Comparison of ENCODE assay signal across 16 cellular contexts in genomic region chr6:1631251-1631650, GRCh38. TPM values are rescaled to one million over a fixed set of nuclear protein-coding genes. Genes with fewer than 3 reads are reported as not detected.
DNase-seq lines count a peak whose midpoint lies in the region; ATAC-seq, FAIRE-seq and TF ChIP-seq lines count a peak whose summit lies in the region.
"Had no signal": no experiment of that assay in that cellular context is flagged by ENCODE, and none has a peak within 500 bp of the region (broad histone marks: within the 10 kb centered on the region; RNA-seq: fewer than 3 reads in every experiment).

No MANE protein-coding gene starts in this region.

- no peak overlapping the region for H3K23ac ChIP-seq in trophoblast cell (ENCODE audit: low read length)

- ATAC-seq in HCT116 (peak; percentile 44), K562 (0 out of 3 replicates have a peak, but pooled peaks have one; percentile 23)
- ATAC-seq: CD8-positive, alpha-beta T cell; GM12878; GM23338 had no signal

- H3K27me3 ChIP-seq in HCT116 (ENCODE audit: insufficient read depth, low read length) (no peaks in the 10 kb centered on the region), K562 (ENCODE audit: control insufficient read depth in 2 of 2, insufficient read depth in 2 of 2, low read length in 2 of 2) (peaks cover 52 to 67% of the 10 kb centered on the region in 2 experiments), trophoblast cell (ENCODE audit: insufficient read depth, low read length) (peaks cover 20% of the 10 kb centered on the region)

- BruUV-seq in HCT116 (replicated peaks; lab: Mats Ljungman, UMichigan) (TSS peak; percentile 42), K562 (replicated peaks; lab: Mats Ljungman, UMichigan) (no TSS peak)

- no peak overlapping the region for H2BK12ac ChIP-seq in trophoblast cell (ENCODE audit: low read length)

- no peak overlapping the region for H3K18ac ChIP-seq in trophoblast cell (ENCODE audit: low read length)

- H4K8ac ChIP-seq in trophoblast cell (ENCODE audit: low read depth, low read length): no peak overlapping the region

- TF ChIP-seq CTCF in HCT116 (IDR thresholded peaks at IDR 0.05 in 2 of 3, conservative IDR thresholded peaks at IDR 0.05 in 1 of 3; ENCODE audit: borderline replicate concordance in 1 of 3, insufficient read depth in 1 of 3, low read depth in 2 of 3, low read length in 2 of 3) (no peak), K562 (IDR thresholded peaks at IDR 0.05 in 2 of 3, conservative IDR thresholded peaks at IDR 0.05 in 1 of 3; ENCODE audit: insufficient read depth in 2 of 3, low read depth in 1 of 3, low read length in 3 of 3) (no peak)

- DNase-seq in HCT116 (ENCODE audit: low read depth, low spot score): peak; percentile 31
- peak in 1 of 4 experiments; percentile 9 for DNase-seq in K562 (ENCODE audit: extremely low read depth in 1 of 4, low spot score in 3 of 4)
- peak; percentile 59 for DNase-seq in iris pigment epithelial cell (ENCODE audit: low read depth)
- peak; percentile 80 to 95 for DNase-seq in trophoblast cell
- no peak for DNase-seq in activated CD4-positive, alpha-beta T cell treated with anti-CD3 and anti-CD28 coated beads, Interleukin-2, amount 50 U/mL, for 1 hour
- DNase-seq in NCI-H1436 treated with DMSO at 0.1 percent for 48 hours (lab: John Stamatoyannopoulos, UW): no peak
- DNase-seq in amniotic stem cell (lab: John Stamatoyannopoulos, UW): no peak
- no peak for DNase-seq in T-helper 1 cell
- DNase-seq: 8988T; CD8-positive, alpha-beta T cell; DND-41; H7 had no signal

- POLR2A ChIA-PET in HCT116 (lab: Charles Lee): interaction anchor here (0.6 kb wide), 1 partner anchor 102 kb away, joined by 3 read pairs; no protein-coding TSS in a partner anchor
- POLR2A ChIA-PET in K562 (lab: Yijun Ruan, JAX): interaction anchor here (0.6 to 1.1 kb wide), 2 partner anchors 9 to 801 kb away, joined by 3 to 5 read pairs; no protein-coding TSS in a partner anchor

- no peak overlapping the region for H2BK5ac ChIP-seq in trophoblast cell (ENCODE audit: low read depth, low read length, poor library complexity)

- H4K91ac ChIP-seq in trophoblast cell (ENCODE audit: low read depth, low read length): no peak overlapping the region

- FAIRE-seq in K562 (lab: Jason Lieb, UNC): no peak
- FAIRE-seq: GM12878 had no signal

- TF ChIP-seq RAD21 in HCT116 (IDR thresholded peaks at IDR 0.05; ENCODE audit: low read depth) (no peak), K562 (CRISPR knock-in tag; conservative IDR thresholded peaks at IDR 0.05 in 1 of 2, IDR thresholded peaks at IDR 0.05 in 1 of 2) (no peak)

- H3K4me3 ChIP-seq in HCT116 (replicated peaks in 1 of 2; ENCODE audit: low read depth in 1 of 2, low read length in 2 of 2) (no peak overlapping the region), K562 (no peak overlapping the region), trophoblast cell (ENCODE audit: low read depth, low read length) (no peak overlapping the region)
- H3K4me3 ChIP-seq: BLaER1, GM12878, GM23338 had no signal

- 3% methylated on average over 4 of the region's 4 CpGs for WGBS in K562 (ENCODE audit: insufficient coverage, low coverage, missing lambda C conversion rate)
- no CpG with 5 or more reads among the region's 4 CpGs for WGBS in trophoblast cell (ENCODE audit: extremely low coverage, insufficient coverage, insufficient read length)

- no peak for TF ChIP-seq POLR2A in HCT116 (IDR thresholded peaks at IDR 0.05; ENCODE audit: borderline replicate concordance, extremely low read depth, insufficient read depth, insufficient read length)
- TF ChIP-seq POLR2A in K562 (conservative IDR thresholded peaks at IDR 0.05): no peak

- no peak overlapping the region for H3K4ac ChIP-seq in trophoblast cell (ENCODE audit: low read depth, low read length)

- no peak overlapping the region for H4K12ac ChIP-seq in trophoblast cell (ENCODE audit: low read depth, low read length)

- H3K9me3 ChIP-seq in HCT116 (ENCODE audit: control insufficient read depth in 1 of 2, insufficient read depth in 1 of 2, low read depth in 1 of 2, low read length in 2 of 2): no peaks in the 10 kb centered on the region
- H3K9me3 ChIP-seq in K562 (replicated peaks; ENCODE audit: control insufficient read depth, insufficient read depth, low read depth, low read length): no peaks in the 10 kb centered on the region
- H3K9me3 ChIP-seq in trophoblast cell (ENCODE audit: insufficient read depth, low read depth, low read length): peaks cover 5% of the 10 kb centered on the region
- H3K9me3 ChIP-seq: BLaER1 had no signal

- H3K79me2 ChIP-seq in HCT116 (ENCODE audit: insufficient read depth, low read length) (no peaks in the 10 kb centered on the region), K562 (ENCODE audit: control insufficient read depth, insufficient read depth, low read length) (no peaks in the 10 kb centered on the region), trophoblast cell (ENCODE audit: control insufficient read depth, insufficient read depth, low read length, poor library complexity) (no peaks in the 10 kb centered on the region)

- peak overlapping the region; percentile 72 for H3K27ac ChIP-seq in HCT116 (ENCODE audit: low read depth, low read length)
- H3K27ac ChIP-seq in K562 (ENCODE audit: extremely low read depth, low read depth, low read length): no peak overlapping the region
- H3K27ac ChIP-seq in trophoblast cell (ENCODE audit: low read depth, low read length): no peak overlapping the region
- H3K27ac ChIP-seq: BLaER1, HL-60 had no signal

- peaks cover 28 to 32% of the 10 kb centered on the region in 2 experiments for H3K4me1 ChIP-seq in HCT116 (ENCODE audit: control insufficient read depth in 1 of 2, insufficient read depth in 2 of 2, low read length in 2 of 2)
- H3K4me1 ChIP-seq in K562 (replicated peaks in 1 of 2; ENCODE audit: control insufficient read depth in 2 of 2, insufficient read depth in 2 of 2, low read length in 2 of 2): peaks cover 4 to 9% of the 10 kb centered on the region in 2 experiments; a peak in 3 of 5 replicates
- H3K4me1 ChIP-seq in trophoblast cell (ENCODE audit: control insufficient read depth in 1 of 2, insufficient read depth in 2 of 2, low read length in 2 of 2): peaks cover 0 to 2% of the 10 kb centered on the region in 2 experiments

- RAD21 ChIA-PET in HCT116 (lab: Charles Lee; ENCODE audit: low non-redundant PET in 1 of 2, low total read pairs in 2 of 2, uncharacterized antibody in 2 of 2, unreplicated experiment in 2 of 2): no interaction called here

- no peak overlapping the region for H2BK120ac ChIP-seq in trophoblast cell (ENCODE audit: insufficient read depth, low read length, poor library complexity)

- H3K4me2 ChIP-seq in HCT116 (ENCODE audit: low read length) (peak overlapping the region; percentile 47), K562 (ENCODE audit: insufficient read depth, low read length) (no peak overlapping the region), trophoblast cell (ENCODE audit: low read length) (no peak overlapping the region)
- H3K4me2 ChIP-seq: BLaER1, GM23338 had no signal

- no peaks in the 10 kb centered on the region for H3K9me2 ChIP-seq in HCT116 (ENCODE audit: insufficient read depth)

- H4K20me1 ChIP-seq in HCT116 (ENCODE audit: insufficient read depth) (no peaks in the 10 kb centered on the region), K562 (replicated peaks; ENCODE audit: control insufficient read depth, insufficient read depth, low read length) (no peaks in the 10 kb centered on the region; the same call in 1 of the 2 replicates)

- no peaks in the 10 kb centered on the region for H3K36me3 ChIP-seq in HCT116 (ENCODE audit: control insufficient read depth in 1 of 2, insufficient read depth in 2 of 2, low read length in 2 of 2)
- no peaks in the 10 kb centered on the region for H3K36me3 ChIP-seq in K562 (ENCODE audit: control insufficient read depth, insufficient read depth, low read length)
- H3K36me3 ChIP-seq in trophoblast cell (ENCODE audit: control insufficient read depth in 1 of 2, insufficient read depth in 2 of 2, low read length in 2 of 2): no peaks in the 10 kb centered on the region
- H3K36me3 ChIP-seq: BLaER1 had no signal

- intact Hi-C loops in HCT116 (cut with micrococcal nuclease) (no loop called here), K562 (cut with micrococcal nuclease) (no loop called here)

- TF ChIP-seq EP300 in K562 (IDR thresholded peaks at IDR 0.05; ENCODE audit: low read length): no peak

- H3K14ac ChIP-seq in trophoblast cell (ENCODE audit: low read length): no peak overlapping the region

- no peak overlapping the region for H2AK5ac ChIP-seq in trophoblast cell (ENCODE audit: low read length)

- no peaks in the 10 kb centered on the region for H3K79me1 ChIP-seq in trophoblast cell (ENCODE audit: low read length)

- CTCF ChIA-PET in HCT116 (lab: Charles Lee) (no interaction called here), K562 (lab: Yijun Ruan, JAX; ENCODE audit: low intra/inter-chr PET ratio) (no interaction called here)

- no peaks in the 10 kb centered on the region for H3K9me1 ChIP-seq in K562 (ENCODE audit: control insufficient read depth, insufficient read depth, low read length)

- no peak overlapping the region for H2AFZ ChIP-seq in HCT116 (ENCODE audit: low read depth, low read length, poor library complexity, severe bottlenecking)
- no peak overlapping the region for H2AFZ ChIP-seq in K562 (ENCODE audit: low read depth, low read length)
- H2AFZ ChIP-seq in trophoblast cell (ENCODE audit: insufficient read depth, low read length, poor library complexity): no peak overlapping the region
- H2AFZ ChIP-seq: GM23338 had no signal

- H3K9ac ChIP-seq in HCT116 (ENCODE audit: low read length) (no peak overlapping the region), K562 (ENCODE audit: insufficient read depth in 1 of 2, low read depth in 2 of 2, low read length in 2 of 2) (no peak overlapping the region), trophoblast cell (ENCODE audit: low read length) (no peak overlapping the region)
- H3K9ac ChIP-seq: BLaER1 had no signal

- in situ Hi-C loops in K562 (cut with MboI): no loop called here

RNA-seq across cellular contexts. Expression of gene FOXC1, which starts 21.5 kb away (rescaled TPM):
- total RNA-seq in HCT116 (2021; ENCODE audit: unreplicated experiment): 40.7 TPM
- 13.4 and 15.4 TPM in 2 replicates for polyA plus RNA-seq in HCT116 (2012)
- not detected in 2 replicates for total RNA-seq in K562 (2011; cell fraction: chromatin; rRNA removed; ENCODE audit: low replicate concordance)
- total RNA-seq in K562 (2011; cell fraction: nucleolus; rRNA removed): not detected in 2 replicates
- total RNA-seq in K562 (2011; cell fraction: nucleoplasm; rRNA removed): not detected in 2 replicates
- total RNA-seq in K562 (2014; rRNA removed): not detected in 2 replicates
- total RNA-seq in K562 (2014; rRNA removed; fragmentation: Illumina TruSeq; extraction: Trizol): not detected in 2 replicates
- not detected in 2 replicates for total RNA-seq in K562 (2015; rRNA removed; fragmentation: Illumina TruSeq; extraction: Trizol)
- total RNA-seq in K562 (2021): 0.07 TPM in 1 of 2 replicates, not detected in the other
- polyA plus RNA-seq in K562 (2011; rRNA removed): not detected in 2 replicates
- polyA plus RNA-seq in K562 (2011; cell fraction: cytosol; rRNA removed): not detected in 2 replicates
- polyA plus RNA-seq in K562 (2011; cell fraction: nucleus; rRNA removed): not detected in 2 replicates
- polyA plus RNA-seq in K562 (2012): not detected in 2 replicates
- not detected in 2 replicates for polyA plus RNA-seq in K562 (2014; fragmentation: Illumina TruSeq; extraction: Trizol)
- polyA plus RNA-seq in K562 (2014; fragmentation: Nextera tagmentation; extraction: Ambion mirVana): not detected
- polyA plus RNA-seq in K562 (2014; rRNA removed): not detected in 2 replicates
- polyA minus RNA-seq in K562 (2011; rRNA and poly(A)+ RNA removed): not detected in 2 replicates
- 0.19 and 0.46 TPM in 2 replicates for polyA minus RNA-seq in K562 (2011; cell fraction: cytosol; rRNA and poly(A)+ RNA removed)
- under 0.01 TPM in 1 of 2 replicates, not detected in the other for polyA minus RNA-seq in K562 (2011; cell fraction: nucleus; rRNA and poly(A)+ RNA removed)
- 0.46 and 0.59 TPM in 2 replicates for polyA plus RNA-seq in trophoblast cell (2013)
- total RNA-seq: CD8-positive, alpha-beta T cell had no signal

Comparison
In these comparisons a context has a peak if more than half of its experiments do, and no peak if none do; other contexts are left out.
1. DNase-seq: peak in HCT116 (single experiment), iris pigment epithelial cell (single experiment) and trophoblast cell (2 of 2); none in activated CD4-positive, alpha-beta T cell treated with anti-CD3 and anti-CD28 coated beads, Interleukin-2, amount 50 U/mL, for 1 hour (single experiment), NCI-H1436 treated with DMSO at 0.1 percent for 48 hours (single experiment), amniotic stem cell (single experiment) and T-helper 1 cell (0 of 5).
2. RNA of gene FOXC1, which starts 21.5 kb away (total RNA-seq): 40.7 TPM in HCT116 (single experiment); 0.07 TPM in K562; every median in the first group is over 10 times any median in the second.
3. Of the 22 proteins assayed by ChIP-seq in both K562 and HCT116: peak only in K562: none; only in HCT116: SIN3A; in both: CEBPB; in neither: 20.